8 cellular contexts compared by ENCODE assay signal in the genomic region with DNA sequence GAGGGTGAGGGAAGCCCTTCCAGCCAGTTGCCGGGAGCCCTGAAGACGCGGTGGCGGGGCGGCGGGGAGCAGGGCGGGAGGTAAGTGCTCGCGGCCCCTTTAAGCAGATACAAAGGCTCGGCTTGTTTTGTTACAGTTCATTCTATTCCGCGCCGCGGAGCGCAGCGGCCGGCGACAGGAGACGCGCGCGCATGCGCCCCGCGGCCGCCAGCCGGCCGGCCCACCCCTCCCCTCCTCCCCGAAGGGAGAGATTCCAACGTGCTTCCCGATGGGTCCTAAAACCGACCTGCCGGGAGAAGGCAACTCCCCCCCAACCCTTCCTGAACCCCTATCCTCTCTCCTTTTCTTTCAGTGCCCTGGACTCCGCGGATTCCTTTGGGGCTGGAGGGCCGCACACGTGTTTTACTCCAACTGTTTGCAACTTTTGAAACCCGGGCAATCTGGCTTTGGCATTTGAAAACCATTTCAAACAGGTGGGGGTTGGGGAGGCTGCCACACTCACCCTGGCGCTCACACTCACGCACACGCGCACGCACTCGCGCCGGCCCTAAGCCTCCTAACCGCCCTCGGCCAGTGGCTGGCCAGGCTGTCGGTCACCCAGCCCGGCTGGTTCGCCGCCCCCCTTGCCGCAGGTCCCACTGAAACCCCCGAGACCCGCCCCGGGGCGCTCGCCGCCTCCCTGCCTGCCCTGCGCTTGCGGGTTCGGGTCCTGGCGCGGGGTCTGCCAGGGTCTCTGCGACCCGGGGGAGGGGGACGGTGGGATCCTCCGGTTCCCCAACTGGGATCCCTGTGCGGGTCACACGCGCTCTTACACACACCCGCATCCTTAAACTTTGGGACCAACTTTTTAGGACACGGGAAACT. TPM values are rescaled to one million over a fixed set of nuclear protein-coding genes. Genes with fewer than 3 reads are reported as not detected.
DNase-seq lines count a peak whose midpoint lies in the region; ATAC-seq and TF ChIP-seq lines count a peak whose summit lies in the region.

A gene (minus strand): TSS at position 193 of the 864 bp plus-strand sequence. CDS start 610 bp downstream, outside the sequence.

- ATAC-seq in GM21529 (IDR thresholded peaks at IDR 0.05; ENCODE audit: unreplicated experiment) (peak; percentile 83), left ventricle myocardium superior (peak; percentile 90)

- H3K4me1 ChIP-seq in DOHH2 (ENCODE audit: control insufficient read depth, low read length), result no peaks in the 10 kb centered on the region
- H3K4me1 ChIP-seq in ascending aorta, result peaks cover 0 to 15% of the 10 kb centered on the region in 2 donors

- H3K27ac ChIP-seq in DOHH2 (ENCODE audit: low read depth, low read length) (no peak within 1 kb of the TSS), ascending aorta (peak within 1 kb of the TSS; percentile 93 to 96)

- H3K27me3 ChIP-seq in DOHH2 (ENCODE audit: control insufficient read depth, low read length) (peaks cover 19% of the 10 kb centered on the region), ascending aorta (no peaks in the 10 kb centered on the region)

- no peaks in the 10 kb centered on the region for H4K20me1 ChIP-seq in DOHH2 (ENCODE audit: control insufficient read depth, insufficient read depth, low read depth, low read length)

- no peaks in the 10 kb centered on the region for H3K9me2 ChIP-seq in DOHH2 (replicated peaks; ENCODE audit: control insufficient read depth, low read length)

- TF ChIP-seq CTCF in DOHH2 (IDR thresholded peaks at IDR 0.05; ENCODE audit: low read depth, low read length, poor library complexity, severe bottlenecking) (no peak), ascending aorta (IDR thresholded peaks at IDR 0.05) (no peak)

- intact Hi-C loops in ascending aorta (cut with DNase I), result loop anchor here (1.0 to 5.0 kb wide), 6 partner anchors 60 to 254 kb away; a partner anchor contains a TSS
- intact Hi-C loops in left ventricle myocardium superior (cut with micrococcal nuclease), result no loop called here

- peak within 1 kb of the TSS; percentile 70 for H3K4me2 ChIP-seq in DOHH2 (ENCODE audit: low read length)

- H3K79me2 ChIP-seq in DOHH2 (ENCODE audit: control insufficient read depth, low read length), result no peaks in the 10 kb centered on the region

- H3K36me3 ChIP-seq in DOHH2 (ENCODE audit: control insufficient read depth, low read length) (no peaks in the 10 kb centered on the region), ascending aorta (no peaks in the 10 kb centered on the region)

- H3K4me3 ChIP-seq in DOHH2 (ENCODE audit: low read length) (peak within 1 kb of the TSS; percentile 73), ascending aorta (peak within 1 kb of the TSS; percentile 77 to 80)

- no peaks in the 10 kb centered on the region for H3F3A ChIP-seq in DOHH2 (ENCODE audit: control insufficient read depth, insufficient read depth)

- DNase-seq in HUDEP-2 (lab: John Stamatoyannopoulos, UW; ENCODE audit: unreplicated experiment in 76 of 76), result peak in 74 of 76 experiments; percentile 4 to 84 (median 67)
- DNase-seq in NOMO-1 treated with dmso at 0.1 percent for 144 hours (lab: John Stamatoyannopoulos, UW; ENCODE audit: unreplicated experiment), result peak; percentile 67
- DNase-seq in ascending aorta (ENCODE audit: low spot score in 2 of 2), result peak; percentile 56 to 94
- peak; percentile 92 for DNase-seq in left ventricle myocardium superior
- DNase-seq in pons (ENCODE audit: low spot score), result peak; percentile 96
- DNase-seq in activated effector memory CD4-positive, alpha-beta T cell treated with anti-CD3 and anti-CD28 coated beads, Interleukin-2, amount 50 U/mL, for 16 hours, result no peak

- H3K9me3 ChIP-seq in DOHH2 (ENCODE audit: control insufficient read depth, insufficient read depth, low read length) (no peaks in the 10 kb centered on the region), ascending aorta (no peaks in the 10 kb centered on the region)

RNA-seq across cellular contexts. Expression of the gene that starts here (rescaled TPM):
- 28.4 TPM for total RNA-seq in ascending aorta
- 37.5 TPM for total RNA-seq in left ventricle myocardium superior
